In the genomic region with DNA sequence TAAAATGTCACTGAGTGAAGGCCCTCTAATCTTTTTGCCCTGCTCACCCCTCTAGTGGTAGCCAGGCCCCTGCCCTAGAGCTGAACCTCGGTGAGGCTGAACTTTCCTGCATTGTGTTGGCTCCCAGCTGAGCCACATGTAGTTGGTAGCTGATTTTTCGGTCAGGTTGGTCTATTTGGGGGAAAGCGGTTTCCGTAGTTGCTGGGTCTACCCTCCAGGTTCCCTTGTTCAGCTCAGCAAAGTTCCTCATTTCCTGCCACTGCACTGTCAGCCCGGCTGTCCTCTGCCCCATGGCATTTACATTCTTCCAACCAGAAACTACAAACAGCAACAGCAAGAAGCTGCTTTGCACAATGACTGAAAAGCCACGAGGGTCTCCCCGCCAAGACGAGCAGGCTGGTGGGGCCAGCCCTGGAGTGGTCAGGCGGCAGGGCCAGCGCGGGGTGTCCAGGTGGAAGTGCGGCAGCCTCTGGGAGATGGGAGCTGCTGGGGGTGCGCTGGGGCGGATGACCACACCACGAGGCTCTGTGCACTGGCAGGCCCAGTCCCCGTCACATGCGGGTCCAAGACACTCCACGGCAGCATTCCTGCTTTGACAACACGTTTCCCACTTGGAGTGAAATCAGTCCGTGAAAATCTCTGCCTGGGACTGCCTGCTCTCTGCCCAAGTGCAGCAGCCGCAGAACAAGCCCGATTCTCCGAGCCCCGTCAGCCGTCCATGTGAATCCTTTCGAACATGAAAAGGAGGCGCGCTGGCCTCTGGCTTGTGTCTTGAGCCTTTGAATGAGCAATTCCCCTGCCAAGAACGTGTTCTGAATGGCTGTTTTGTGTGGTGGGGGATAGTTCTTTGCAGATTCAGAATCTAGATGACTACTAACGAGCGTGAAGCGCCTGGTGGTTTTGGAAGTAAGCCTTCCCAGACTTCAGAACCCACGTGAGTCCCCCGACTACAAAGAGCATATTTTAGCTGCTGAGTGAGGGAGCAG, we compare ENCODE assay signal across 1 cellular context.
TF ChIP-seq lines count a peak whose summit lies in the region.

No MANE protein-coding gene starts in this region.

TF ChIP-seq in WTC11, 78 proteins besides CTCF, POLR2A, EP300 and RAD21 (continued from another document):
- TF ChIP-seq, protein P1, sequence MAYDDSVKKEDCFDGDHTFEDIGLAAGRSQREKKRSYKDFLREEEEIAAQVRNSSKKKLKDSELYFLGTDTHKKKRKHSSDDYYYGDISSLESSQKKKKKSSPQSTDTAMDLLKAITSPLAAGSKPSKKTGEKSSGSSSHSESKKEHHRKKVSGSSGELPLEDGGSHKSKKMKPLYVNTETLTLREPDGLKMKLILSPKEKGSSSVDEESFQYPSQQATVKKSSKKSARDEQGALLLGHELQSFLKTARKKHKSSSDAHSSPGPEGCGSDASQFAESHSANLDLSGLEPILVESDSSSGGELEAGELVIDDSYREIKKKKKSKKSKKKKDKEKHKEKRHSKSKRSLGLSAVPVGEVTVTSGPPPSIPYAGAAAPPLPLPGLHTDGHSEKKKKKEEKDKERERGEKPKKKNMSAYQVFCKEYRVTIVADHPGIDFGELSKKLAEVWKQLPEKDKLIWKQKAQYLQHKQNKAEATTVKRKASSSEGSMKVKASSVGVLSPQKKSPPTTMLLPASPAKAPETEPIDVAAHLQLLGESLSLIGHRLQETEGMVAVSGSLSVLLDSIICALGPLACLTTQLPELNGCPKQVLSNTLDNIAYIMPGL (CRISPR knock-in tag; IDR thresholded peaks at IDR 0.05) = no peak
- TF ChIP-seq, protein P2, sequence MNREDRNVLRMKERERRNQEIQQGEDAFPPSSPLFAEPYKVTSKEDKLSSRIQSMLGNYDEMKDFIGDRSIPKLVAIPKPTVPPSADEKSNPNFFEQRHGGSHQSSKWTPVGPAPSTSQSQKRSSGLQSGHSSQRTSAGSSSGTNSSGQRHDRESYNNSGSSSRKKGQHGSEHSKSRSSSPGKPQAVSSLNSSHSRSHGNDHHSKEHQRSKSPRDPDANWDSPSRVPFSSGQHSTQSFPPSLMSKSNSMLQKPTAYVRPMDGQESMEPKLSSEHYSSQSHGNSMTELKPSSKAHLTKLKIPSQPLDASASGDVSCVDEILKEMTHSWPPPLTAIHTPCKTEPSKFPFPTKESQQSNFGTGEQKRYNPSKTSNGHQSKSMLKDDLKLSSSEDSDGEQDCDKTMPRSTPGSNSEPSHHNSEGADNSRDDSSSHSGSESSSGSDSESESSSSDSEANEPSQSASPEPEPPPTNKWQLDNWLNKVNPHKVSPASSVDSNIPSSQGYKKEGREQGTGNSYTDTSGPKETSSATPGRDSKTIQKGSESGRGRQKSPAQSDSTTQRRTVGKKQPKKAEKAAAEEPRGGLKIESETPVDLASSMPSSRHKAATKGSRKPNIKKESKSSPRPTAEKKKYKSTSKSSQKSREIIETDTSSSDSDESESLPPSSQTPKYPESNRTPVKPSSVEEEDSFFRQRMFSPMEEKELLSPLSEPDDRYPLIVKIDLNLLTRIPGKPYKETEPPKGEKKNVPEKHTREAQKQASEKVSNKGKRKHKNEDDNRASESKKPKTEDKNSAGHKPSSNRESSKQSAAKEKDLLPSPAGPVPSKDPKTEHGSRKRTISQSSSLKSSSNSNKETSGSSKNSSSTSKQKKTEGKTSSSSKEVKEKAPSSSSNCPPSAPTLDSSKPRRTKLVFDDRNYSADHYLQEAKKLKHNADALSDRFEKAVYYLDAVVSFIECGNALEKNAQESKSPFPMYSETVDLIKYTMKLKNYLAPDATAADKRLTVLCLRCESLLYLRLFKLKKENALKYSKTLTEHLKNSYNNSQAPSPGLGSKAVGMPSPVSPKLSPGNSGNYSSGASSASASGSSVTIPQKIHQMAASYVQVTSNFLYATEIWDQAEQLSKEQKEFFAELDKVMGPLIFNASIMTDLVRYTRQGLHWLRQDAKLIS (CRISPR knock-in tag; IDR thresholded peaks at IDR 0.05; ENCODE audit: borderline replicate concordance) = no peak
- TF ChIP-seq JUN (CRISPR knock-in tag; IDR thresholded peaks at IDR 0.05) (no peak), PRRX2 (CRISPR knock-in tag; IDR thresholded peaks at IDR 0.05) (no peak)
TF ChIP-seq in WTC11: peak in this region for 0.
